ENCODE assay signal across 16 cellular contexts in the genomic region with DNA sequence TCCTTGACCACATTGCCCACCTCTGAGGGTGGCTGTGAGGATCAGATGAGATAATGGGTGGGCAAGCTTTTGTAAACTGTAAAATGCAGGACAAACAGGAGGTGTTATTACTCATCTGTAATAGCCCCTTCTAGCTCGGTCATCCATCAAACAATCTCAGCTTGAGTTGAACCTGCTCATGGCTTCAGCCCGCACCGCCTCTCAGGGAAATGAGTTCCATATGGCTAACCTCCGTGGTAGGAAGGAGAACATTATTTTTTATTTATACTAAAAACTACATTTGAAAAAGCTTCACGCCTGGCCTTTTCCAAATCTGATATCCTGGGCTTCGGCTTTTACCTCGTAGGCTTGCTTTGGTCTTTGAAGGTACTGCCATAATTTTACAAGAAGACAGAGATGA.
DNase-seq lines count a peak whose midpoint lies in the region; ATAC-seq and TF ChIP-seq lines count a peak whose summit lies in the region.
"Had no signal": no experiment of that assay in that cellular context is flagged by ENCODE, and none has a peak within 500 bp of the region (broad histone marks: within the 10 kb centered on the region; RNA-seq: fewer than 3 reads in every experiment).

No MANE protein-coding gene starts in this region.

- H3K27ac ChIP-seq in coronary artery: no peak overlapping the region
- no peak overlapping the region for H3K27ac ChIP-seq in MM.1S (ENCODE audit: low read length)
- H3K27ac ChIP-seq: GM23248 had no signal

- H2AFZ ChIP-seq in MM.1S (ENCODE audit: low read length): no peak overlapping the region
- H2AFZ ChIP-seq: GM23248 had no signal

- no peaks in the 10 kb centered on the region for H3F3A ChIP-seq in MM.1S (ENCODE audit: insufficient read depth, low read length)

- DNase-seq in HFF-Myc (ENCODE audit: extremely low read depth, low read depth) (peak; percentile 40), coronary artery (ENCODE audit: low spot score) (peak; percentile 12), left kidney (ENCODE audit: low read depth, low spot score) (peak; percentile 29), MM.1S (no peak), UCSD-AML1 (lab: John Stamatoyannopoulos, UW; ENCODE audit: unreplicated experiment) (no peak)
- DNase-seq: C1 segment of cervical spinal cord; Calu3; CD4-positive, alpha-beta memory T cell; COR-L47; DMS53; DMS79 treated with DMSO at 0.1 percent for 48 hours; GM23248; H7; HCEC 1CT had no signal

- no peaks in the 10 kb centered on the region for H3K9me2 ChIP-seq in MM.1S (replicated peaks; ENCODE audit: insufficient read depth, low read length)

- H3K9ac ChIP-seq in MM.1S (ENCODE audit: low read length): no peak overlapping the region
- H3K9ac ChIP-seq: GM23248 had no signal

- TF ChIP-seq CTCF in HFF-Myc (IDR thresholded peaks at IDR 0.05; ENCODE audit: low read depth, low read length, missing control alignments): no peak
- TF ChIP-seq CTCF in coronary artery (IDR thresholded peaks at IDR 0.05): no peak
- TF ChIP-seq CTCF in MM.1S (IDR thresholded peaks at IDR 0.05; ENCODE audit: low read length): no peak

- no peaks in the 10 kb centered on the region for H3K27me3 ChIP-seq in MM.1S (replicated peaks; ENCODE audit: insufficient read depth, low read length)

- no peak for ATAC-seq in HG03342 (IDR thresholded peaks at IDR 0.05; ENCODE audit: unreplicated experiment)
- ATAC-seq: GM12878 had no signal

- H3K4me3 ChIP-seq in HFF-Myc (replicated peaks; ENCODE audit: low read depth, low read length): no peak overlapping the region
- no peak overlapping the region for H3K4me3 ChIP-seq in coronary artery
- no peak overlapping the region for H3K4me3 ChIP-seq in MM.1S (ENCODE audit: low read length)
- H3K4me3 ChIP-seq: GM12878, GM23248 had no signal

- no peaks in the 10 kb centered on the region for H3K4me1 ChIP-seq in MM.1S (ENCODE audit: low read length)

- H3K4me2 ChIP-seq in MM.1S (ENCODE audit: low read depth, low read length): no peak overlapping the region

- H3K36me3 ChIP-seq in MM.1S (replicated peaks; ENCODE audit: insufficient read depth, low read length): no peaks in the 10 kb centered on the region

- no peaks in the 10 kb centered on the region for H3K79me2 ChIP-seq in MM.1S (ENCODE audit: low read length)

- no peaks in the 10 kb centered on the region for H4K20me1 ChIP-seq in MM.1S (ENCODE audit: insufficient read depth, low read length)

- H3K9me3 ChIP-seq in MM.1S (replicated peaks; ENCODE audit: insufficient read depth, low read length): no peaks in the 10 kb centered on the region

Comparison
In these comparisons a context has a peak if more than half of its experiments do, and no peak if none do; other contexts are left out.
1. DNase-seq: peak in HFF-Myc (single experiment), coronary artery (single experiment) and left kidney (single experiment); none in MM.1S (single experiment) and UCSD-AML1 (single experiment).